9 cellular contexts compared by ENCODE assay signal in the genomic region with DNA sequence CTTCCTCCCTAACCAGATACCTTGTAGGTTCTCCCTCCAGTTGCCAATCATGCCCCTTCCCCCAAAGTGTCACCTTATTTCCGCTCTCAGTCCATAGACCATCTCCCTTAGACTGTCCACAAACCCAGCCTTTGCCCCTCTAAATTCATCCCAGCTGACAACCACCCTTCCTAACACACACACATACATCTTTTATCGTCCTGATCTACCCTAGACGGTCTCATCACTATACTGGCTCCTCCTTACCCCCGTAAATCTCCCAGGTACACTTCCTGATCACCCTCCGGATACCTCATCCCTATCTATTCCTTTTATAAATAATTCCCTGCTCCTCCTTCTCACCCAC. TPM values are rescaled to one million over a fixed set of nuclear protein-coding genes. Genes with fewer than 3 reads are reported as not detected.
DNase-seq lines count a peak whose midpoint lies in the region; ATAC-seq and TF ChIP-seq lines count a peak whose summit lies in the region.
"Had no signal": no experiment of that assay in that cellular context is flagged by ENCODE, and none has a peak within 500 bp of the region (broad histone marks: within the 10 kb centered on the region; RNA-seq: fewer than 3 reads in every experiment).

No MANE protein-coding gene starts in this region.

- DNase-seq in WTC11 (ENCODE audit: low spot score) (no peak), NCI-H1092 (lab: John Stamatoyannopoulos, UW) (no peak), NCI-H2196 (lab: John Stamatoyannopoulos, UW; ENCODE audit: unreplicated experiment) (no peak)
- peak in 1 of 2 donors; percentile 4 for DNase-seq in stimulated activated naive CD8-positive, alpha-beta T cell treated with anti-CD3 and anti-CD28 coated beads, Interleukin-15, amount 100 ng/mL, for 72 hours
- no peak for DNase-seq in activated effector memory CD4-positive, alpha-beta T cell treated with anti-CD3 and anti-CD28 coated beads, Interleukin-2, amount 50 U/mL, for 16 hours

- H4K20me1 ChIP-seq in BLaER1 treated with 17β-estradiol and CSF1 and Interleukin-3, amounts not matched to agents 10 nM and 100 nM: peaks cover 13 to 66% (median 37%) of the 10 kb centered on the region in 11 experiments; a peak in 18 of 22 replicates

- POLR2A ChIA-PET in WTC11 (lab: Charles Lee): interaction anchor here (0.9 kb wide), 1 partner anchor 14 kb away, joined by 3 read pairs; no protein-coding TSS in a partner anchor

- H3K9me3 ChIP-seq in BLaER1 treated with 17β-estradiol and CSF1 and Interleukin-3, amounts not matched to agents 10 nM and 100 nM (replicated peaks in 1 of 11): no peaks in the 10 kb centered on the region

- no peaks in the 10 kb centered on the region for H3K9me3 Mint-ChIP-seq in WTC11
- H3K9me3 Mint-ChIP-seq in stimulated activated naive CD8-positive, alpha-beta T cell treated with anti-CD3 and anti-CD28 coated beads, Interleukin-15, amount 100 ng/mL, for 72 hours: no peaks in the 10 kb centered on the region

- H3K27me3 Mint-ChIP-seq in WTC11 (ENCODE audit: low read depth): no peaks in the 10 kb centered on the region
- no peaks in the 10 kb centered on the region for H3K27me3 Mint-ChIP-seq in stimulated activated naive CD8-positive, alpha-beta T cell treated with anti-CD3 and anti-CD28 coated beads, Interleukin-15, amount 100 ng/mL, for 72 hours

- peak overlapping the region; percentile 76 to 98 (median 93) for H3K4me2 ChIP-seq in BLaER1 treated with 17β-estradiol and CSF1 and Interleukin-3, amounts not matched to agents 10 nM and 100 nM

- peaks cover 4% of the 10 kb centered on the region; the same call in 1 of the 2 replicates for H3K36me3 Mint-ChIP-seq in WTC11

- peak overlapping the region; percentile 87 for H3K4me3 Mint-ChIP-seq in WTC11
- peak overlapping the region; percentile 80 to 99 for H3K4me3 Mint-ChIP-seq in stimulated activated naive CD8-positive, alpha-beta T cell treated with anti-CD3 and anti-CD28 coated beads, Interleukin-15, amount 100 ng/mL, for 72 hours

- peak overlapping the region; percentile 97 to 100 (median 99) for H3K9ac ChIP-seq in BLaER1 treated with 17β-estradiol and CSF1 and Interleukin-3, amounts not matched to agents 10 nM and 100 nM

- H3K4me1 ChIP-seq in BLaER1 treated with 17β-estradiol and CSF1 and Interleukin-3, amounts not matched to agents 10 nM and 100 nM: peaks cover 27 to 56% (median 30%) of the 10 kb centered on the region in 10 experiments

- H3K4me1 Mint-ChIP-seq in WTC11: peaks cover 51% of the 10 kb centered on the region
- peaks cover 63% of the 10 kb centered on the region for H3K4me1 Mint-ChIP-seq in stimulated activated naive CD8-positive, alpha-beta T cell treated with anti-CD3 and anti-CD28 coated beads, Interleukin-15, amount 100 ng/mL, for 72 hours

- ATAC-seq in GM21528 (IDR thresholded peaks at IDR 0.05; ENCODE audit: low FRiP score, unreplicated experiment): peak; percentile 14
- peak; percentile 11 for ATAC-seq in WTC11
- peak; percentile 3 for ATAC-seq in stimulated activated naive CD8-positive, alpha-beta T cell treated with anti-CD3 and anti-CD28 coated beads, Interleukin-15, amount 100 ng/mL, for 72 hours

- H3K27ac ChIP-seq in BLaER1 treated with 17β-estradiol and CSF1 and Interleukin-3, amounts not matched to agents 10 nM and 100 nM: peak overlapping the region; percentile 96 to 100 (median 99)

- peak overlapping the region; percentile 20 for H3K27ac Mint-ChIP-seq in WTC11
- H3K27ac Mint-ChIP-seq in stimulated activated naive CD8-positive, alpha-beta T cell treated with anti-CD3 and anti-CD28 coated beads, Interleukin-15, amount 100 ng/mL, for 72 hours: peak overlapping the region; percentile 99 to 100

- peak overlapping the region; percentile 81 to 95 (median 90) for H3K4me3 ChIP-seq in BLaER1 treated with 17β-estradiol and CSF1 and Interleukin-3, amounts not matched to agents 10 nM and 100 nM
- peak overlapping the region; percentile 73 for H3K4me3 ChIP-seq in iPS-11a (ENCODE audit: low read depth, low read length)

- peaks cover 4 to 25% (median 18%) of the 10 kb centered on the region in 11 experiments; a peak in 21 of 22 replicates for H3K36me3 ChIP-seq in BLaER1 treated with 17β-estradiol and CSF1 and Interleukin-3, amounts not matched to agents 10 nM and 100 nM

- CTCF ChIA-PET in WTC11 (lab: Charles Lee): interaction anchor here (0.5 kb wide), 1 partner anchor 67 kb away, joined by 3 read pairs; no protein-coding TSS in a partner anchor

- TF ChIP-seq CTCF in WTC11 (IDR thresholded peaks at IDR 0.05): no peak

- no peaks in the 10 kb centered on the region for H3K27me3 ChIP-seq in BLaER1 treated with 17β-estradiol and CSF1 and Interleukin-3, amounts not matched to agents 10 nM and 100 nM

TF ChIP-seq in WTC11, 78 proteins besides CTCF, POLR2A, EP300 and RAD21 (continues in another document):
- TF ChIP-seq FOXK1 (CRISPR knock-in tag; IDR thresholded peaks at IDR 0.05): no peak
- TF ChIP-seq, protein P1, sequence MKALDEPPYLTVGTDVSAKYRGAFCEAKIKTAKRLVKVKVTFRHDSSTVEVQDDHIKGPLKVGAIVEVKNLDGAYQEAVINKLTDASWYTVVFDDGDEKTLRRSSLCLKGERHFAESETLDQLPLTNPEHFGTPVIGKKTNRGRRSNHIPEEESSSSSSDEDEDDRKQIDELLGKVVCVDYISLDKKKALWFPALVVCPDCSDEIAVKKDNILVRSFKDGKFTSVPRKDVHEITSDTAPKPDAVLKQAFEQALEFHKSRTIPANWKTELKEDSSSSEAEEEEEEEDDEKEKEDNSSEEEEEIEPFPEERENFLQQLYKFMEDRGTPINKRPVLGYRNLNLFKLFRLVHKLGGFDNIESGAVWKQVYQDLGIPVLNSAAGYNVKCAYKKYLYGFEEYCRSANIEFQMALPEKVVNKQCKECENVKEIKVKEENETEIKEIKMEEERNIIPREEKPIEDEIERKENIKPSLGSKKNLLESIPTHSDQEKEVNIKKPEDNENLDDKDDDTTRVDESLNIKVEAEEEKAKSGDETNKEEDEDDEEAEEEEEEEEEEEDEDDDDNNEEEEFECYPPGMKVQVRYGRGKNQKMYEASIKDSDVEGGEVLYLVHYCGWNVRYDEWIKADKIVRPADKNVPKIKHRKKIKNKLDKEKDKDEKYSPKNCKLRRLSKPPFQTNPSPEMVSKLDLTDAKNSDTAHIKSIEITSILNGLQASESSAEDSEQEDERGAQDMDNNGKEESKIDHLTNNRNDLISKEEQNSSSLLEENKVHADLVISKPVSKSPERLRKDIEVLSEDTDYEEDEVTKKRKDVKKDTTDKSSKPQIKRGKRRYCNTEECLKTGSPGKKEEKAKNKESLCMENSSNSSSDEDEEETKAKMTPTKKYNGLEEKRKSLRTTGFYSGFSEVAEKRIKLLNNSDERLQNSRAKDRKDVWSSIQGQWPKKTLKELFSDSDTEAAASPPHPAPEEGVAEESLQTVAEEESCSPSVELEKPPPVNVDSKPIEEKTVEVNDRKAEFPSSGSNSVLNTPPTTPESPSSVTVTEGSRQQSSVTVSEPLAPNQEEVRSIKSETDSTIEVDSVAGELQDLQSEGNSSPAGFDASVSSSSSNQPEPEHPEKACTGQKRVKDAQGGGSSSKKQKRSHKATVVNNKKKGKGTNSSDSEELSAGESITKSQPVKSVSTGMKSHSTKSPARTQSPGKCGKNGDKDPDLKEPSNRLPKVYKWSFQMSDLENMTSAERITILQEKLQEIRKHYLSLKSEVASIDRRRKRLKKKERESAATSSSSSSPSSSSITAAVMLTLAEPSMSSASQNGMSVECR (CRISPR knock-in tag; IDR thresholded peaks at IDR 0.05; ENCODE audit: borderline replicate concordance): no peak
- TF ChIP-seq, protein P2, sequence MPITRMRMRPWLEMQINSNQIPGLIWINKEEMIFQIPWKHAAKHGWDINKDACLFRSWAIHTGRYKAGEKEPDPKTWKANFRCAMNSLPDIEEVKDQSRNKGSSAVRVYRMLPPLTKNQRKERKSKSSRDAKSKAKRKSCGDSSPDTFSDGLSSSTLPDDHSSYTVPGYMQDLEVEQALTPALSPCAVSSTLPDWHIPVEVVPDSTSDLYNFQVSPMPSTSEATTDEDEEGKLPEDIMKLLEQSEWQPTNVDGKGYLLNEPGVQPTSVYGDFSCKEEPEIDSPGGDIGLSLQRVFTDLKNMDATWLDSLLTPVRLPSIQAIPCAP (CRISPR knock-in tag; IDR thresholded peaks at IDR 0.05): no peak
- TF ChIP-seq ZNF138 (CRISPR knock-in tag; conservative IDR thresholded peaks at IDR 0.05): no peak
- no peak for TF ChIP-seq ZNF671 (CRISPR knock-in tag; IDR thresholded peaks at IDR 0.05)
- no peak for TF ChIP-seq IRF2 (CRISPR knock-in tag; IDR thresholded peaks at IDR 0.05; ENCODE audit: borderline replicate concordance, low read depth)
- no peak for TF ChIP-seq JAZF1 (CRISPR knock-in tag; IDR thresholded peaks at IDR 0.05)
- no peak for TF ChIP-seq ZNF263 (CRISPR knock-in tag; IDR thresholded peaks at IDR 0.05; ENCODE audit: low read depth)
- TF ChIP-seq ZNF219 (CRISPR knock-in tag; IDR thresholded peaks at IDR 0.05; ENCODE audit: borderline replicate concordance): no peak
- TF ChIP-seq, protein P3, sequence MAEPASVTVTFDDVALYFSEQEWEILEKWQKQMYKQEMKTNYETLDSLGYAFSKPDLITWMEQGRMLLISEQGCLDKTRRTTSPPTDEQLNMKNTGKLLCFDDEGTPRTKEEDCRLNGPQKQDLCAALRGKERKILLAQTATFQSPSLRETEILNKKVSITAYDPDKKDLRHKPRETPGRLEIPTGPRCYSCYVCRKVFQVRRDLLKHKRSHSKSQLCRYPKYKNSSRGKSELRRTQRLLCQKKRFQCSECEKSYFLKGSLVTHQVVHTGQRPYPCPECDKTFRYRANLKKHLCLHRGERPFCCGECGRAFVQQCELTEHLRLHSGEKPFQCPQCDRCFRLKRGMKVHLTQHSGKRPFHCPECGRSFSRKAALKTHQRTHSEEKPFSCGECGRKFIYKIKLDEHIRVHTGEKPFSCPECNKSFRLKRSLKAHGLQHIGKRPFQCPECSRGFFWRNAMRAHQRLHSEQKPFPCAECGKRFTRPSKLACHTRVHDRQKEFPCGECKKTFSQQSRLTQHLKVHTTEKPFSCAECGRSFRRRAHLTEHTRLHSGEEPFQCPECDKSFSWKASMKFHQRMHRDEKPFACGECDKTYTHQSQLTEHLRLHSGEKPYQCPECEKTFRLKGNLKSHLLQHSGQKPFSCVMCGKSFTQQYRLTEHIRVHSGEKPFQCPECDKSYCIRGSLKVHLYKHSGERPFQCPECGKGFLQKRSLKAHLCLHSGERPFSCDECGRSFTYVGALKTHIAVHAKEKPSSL (CRISPR knock-in tag; conservative IDR thresholded peaks at IDR 0.05): no peak
- TF ChIP-seq, protein P4, sequence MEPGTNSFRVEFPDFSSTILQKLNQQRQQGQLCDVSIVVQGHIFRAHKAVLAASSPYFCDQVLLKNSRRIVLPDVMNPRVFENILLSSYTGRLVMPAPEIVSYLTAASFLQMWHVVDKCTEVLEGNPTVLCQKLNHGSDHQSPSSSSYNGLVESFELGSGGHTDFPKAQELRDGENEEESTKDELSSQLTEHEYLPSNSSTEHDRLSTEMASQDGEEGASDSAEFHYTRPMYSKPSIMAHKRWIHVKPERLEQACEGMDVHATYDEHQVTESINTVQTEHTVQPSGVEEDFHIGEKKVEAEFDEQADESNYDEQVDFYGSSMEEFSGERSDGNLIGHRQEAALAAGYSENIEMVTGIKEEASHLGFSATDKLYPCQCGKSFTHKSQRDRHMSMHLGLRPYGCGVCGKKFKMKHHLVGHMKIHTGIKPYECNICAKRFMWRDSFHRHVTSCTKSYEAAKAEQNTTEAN (CRISPR knock-in tag; IDR thresholded peaks at IDR 0.05): no peak
- TF ChIP-seq RORB (CRISPR knock-in tag; IDR thresholded peaks at IDR 0.05): no peak

RNA-seq across cellular contexts. Expression of a gene that starts 0.8 kb away (rescaled TPM):
- 53.0 to 59.4 TPM (median 58.4 TPM) in 3 replicates for total RNA-seq in WTC11 (2021)

RNA-seq across cellular contexts. Expression of a gene that starts 0.9 kb away (rescaled TPM):
- total RNA-seq in WTC11 (2021): 9.3 to 11.7 TPM (median 11.7 TPM) in 3 replicates

RNA-seq across cellular contexts. Expression of a gene that starts 43.7 kb away (rescaled TPM):
- total RNA-seq in WTC11 (2021): not detected in 3 replicates
- total RNA-seq: renal cortical epithelial cell had no signal

RNA-seq across cellular contexts. Expression of a gene that starts 49.4 kb away (rescaled TPM):
- total RNA-seq in WTC11 (2021): 1.3 TPM in 1 of 3 replicates, not detected in the others
- total RNA-seq: renal cortical epithelial cell had no signal
